In the genomic region with DNA sequence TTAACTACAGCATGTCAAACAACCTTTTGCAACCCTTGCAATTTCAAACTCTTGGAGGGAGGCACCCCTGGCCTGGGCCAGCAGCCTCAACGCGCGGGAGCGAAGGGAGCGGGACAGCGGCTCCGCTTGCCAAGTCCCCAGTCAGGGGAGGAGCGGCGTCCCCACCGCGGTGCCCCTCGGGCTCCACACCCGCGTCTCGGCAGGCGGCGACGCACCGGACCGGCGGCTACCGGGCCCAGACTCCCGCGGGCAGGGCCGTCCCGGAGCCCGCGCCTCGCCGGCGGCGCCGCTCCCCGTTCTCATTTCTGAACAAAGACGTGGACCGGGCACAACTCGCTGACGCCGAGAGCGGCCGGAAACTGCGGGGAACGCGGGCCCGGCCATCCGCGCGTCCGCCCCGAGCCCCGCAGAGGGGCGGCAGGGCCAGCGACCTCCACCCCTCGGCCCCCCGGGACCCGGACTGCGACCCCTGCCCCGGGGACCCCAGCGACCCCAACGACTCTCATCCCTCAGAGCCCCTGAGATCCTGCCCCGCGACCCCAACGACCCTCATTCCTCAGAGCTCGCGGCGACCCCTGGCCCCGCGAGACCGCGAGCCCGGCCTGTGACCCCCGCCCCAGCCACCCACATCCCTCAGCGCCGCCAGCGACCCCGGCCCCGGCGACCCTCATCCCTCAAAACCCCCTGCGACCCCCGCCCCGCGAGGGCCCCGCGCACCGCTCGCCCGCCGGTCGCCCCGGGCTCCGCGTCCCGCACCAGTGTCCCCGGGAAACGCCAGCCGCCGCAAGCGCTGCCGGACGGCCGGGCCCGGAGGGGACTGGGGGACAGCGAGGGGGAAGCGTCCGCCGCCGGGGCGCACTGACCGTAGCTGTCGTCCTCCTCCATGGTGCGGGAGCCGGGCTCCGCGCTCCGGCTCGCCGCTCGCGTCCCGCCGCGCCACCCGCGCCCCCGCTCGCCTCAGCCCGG, we compare ENCODE assay signal across 1 cellular context.
TF ChIP-seq lines count a peak whose summit lies in the region.

Gene CYTH1, minus strand, starts transcription at position 935 of the 966 bp plus-strand sequence. Its CDS starts 50 bp downstream, at position 885.

TF ChIP-seq in HepG2, 621 proteins besides CTCF, POLR2A, EP300 and RAD21 (continued from another document and continues in another):
- TF ChIP-seq YY1 (IDR thresholded peaks at IDR 0.05; ENCODE audit: insufficient read depth, insufficient replicate concordance, low read depth, low read length) (peak; percentile 34), ZNF101 (CRISPR knock-in tag; IDR thresholded peaks at IDR 0.05; ENCODE audit: borderline replicate concordance, low read depth) (0 out of 2 replicates have a peak, but pooled peaks have one; percentile 26), ZNF556 (CRISPR knock-in tag; IDR thresholded peaks at IDR 0.05; ENCODE audit: borderline replicate concordance) (peak; percentile 56; the same call in 1 of the 2 replicates), ATF2 (CRISPR knock-in tag; IDR thresholded peaks at IDR 0.05) (peak; percentile 32; the same call in 1 of the 2 replicates), LCORL (IDR thresholded peaks at IDR 0.05) (no peak), LCORL (CRISPR knock-in tag; IDR thresholded peaks at IDR 0.05) (no peak), SIN3A (IDR thresholded peaks at IDR 0.05; ENCODE audit: borderline replicate concordance, low read depth, low read length) (peak; percentile 36; the same call in 1 of the 2 replicates), CENPT (CRISPR knock-in tag; IDR thresholded peaks at IDR 0.05; ENCODE audit: low read depth) (peak; percentile 28; the same call in 1 of the 2 replicates), ZNF558 (CRISPR knock-in tag; IDR thresholded peaks at IDR 0.05; ENCODE audit: borderline replicate concordance) (0 out of 2 replicates have a peak, but pooled peaks have one; percentile 52), ZNF225 (CRISPR knock-in tag; IDR thresholded peaks at IDR 0.05) (peak; percentile 58; the same call in 1 of the 2 replicates), TBL1XR1 (IDR thresholded peaks at IDR 0.05; ENCODE audit: borderline replicate concordance, low read length, partially characterized antibody) (no peak), KLF6 (CRISPR knock-in tag; IDR thresholded peaks at IDR 0.05) (peak; percentile 8; the same call in 1 of the 2 replicates), TAF1 (CRISPR knock-in tag; IDR thresholded peaks at IDR 0.05) (peak; percentile 21; the same call in 1 of the 2 replicates), ZNF816 (CRISPR knock-in tag; IDR thresholded peaks at IDR 0.05; ENCODE audit: borderline replicate concordance) (peak; percentile 76; the same call in 1 of the 2 replicates), KLF12 (CRISPR knock-in tag; IDR thresholded peaks at IDR 0.05; ENCODE audit: borderline replicate concordance) (peak; percentile 67; the same call in 1 of the 2 replicates), AGO1 (IDR thresholded peaks at IDR 0.05; ENCODE audit: low read depth, low read length, poor library complexity, severe bottlenecking) (peak; percentile 2), RBFOX2 (IDR thresholded peaks at IDR 0.05; ENCODE audit: low read depth, low read length) (peak; percentile 52; the same call in 1 of the 2 replicates), ZNF276 (CRISPR knock-in tag; IDR thresholded peaks at IDR 0.05; ENCODE audit: low read depth) (0 out of 2 replicates have a peak, but pooled peaks have one; percentile 10), ZNF34 (CRISPR knock-in tag; IDR thresholded peaks at IDR 0.05; ENCODE audit: borderline replicate concordance) (0 out of 2 replicates have a peak, but pooled peaks have one; percentile 3), ZNF574 (CRISPR knock-in tag; IDR thresholded peaks at IDR 0.05) (no peak; the same call in 1 of the 2 replicates), SRSF9 (IDR thresholded peaks at IDR 0.05; ENCODE audit: borderline replicate concordance, insufficient read depth, low read depth, low read length, poor library complexity, severe bottlenecking) (no peak), EEA1 (CRISPR knock-in tag; IDR thresholded peaks at IDR 0.05; ENCODE audit: borderline replicate concordance) (0 out of 2 replicates have a peak, but pooled peaks have one; percentile 19), ZNF773 (CRISPR knock-in tag; IDR thresholded peaks at IDR 0.05; ENCODE audit: borderline replicate concordance) (peak; percentile 52; the same call in 1 of the 2 replicates), GATAD2A (CRISPR knock-in tag; IDR thresholded peaks at IDR 0.05) (peak; percentile 22; the same call in 1 of the 2 replicates), KMT2A (CRISPR knock-in tag; IDR thresholded peaks at IDR 0.05) (peak; percentile 62; the same call in 1 of the 2 replicates), MYPOP (CRISPR knock-in tag; IDR thresholded peaks at IDR 0.05) (0 out of 2 replicates have a peak, but pooled peaks have one; percentile 43), HOXA3 (CRISPR knock-in tag; IDR thresholded peaks at IDR 0.05) (peak; percentile 74), NR2F6 (IDR thresholded peaks at IDR 0.05) (no peak), NR2F6 (CRISPR knock-in tag; IDR thresholded peaks at IDR 0.05) (peak; percentile 14; the same call in 1 of the 2 replicates), TMF1 (CRISPR knock-in tag; IDR thresholded peaks at IDR 0.05; ENCODE audit: low read depth) (peak; percentile 62), HMGXB4 (CRISPR knock-in tag; IDR thresholded peaks at IDR 0.05; ENCODE audit: borderline replicate concordance in 1 of 2, low read depth in 1 of 2) (peak; percentile 44 to 50), AGO2 (optimal IDR thresholded peaks at IDR 0.05; ENCODE audit: low read depth, low read length) (peak; percentile 56), HNRNPLL (IDR thresholded peaks at IDR 0.05; ENCODE audit: low read depth, low read length, poor library complexity, severe bottlenecking) (peak; percentile 80), ZFAT (CRISPR knock-in tag; conservative IDR thresholded peaks at IDR 0.05) (0 out of 2 replicates have a peak, but pooled peaks have one; percentile 42)
- TF ChIP-seq, protein P1, sequence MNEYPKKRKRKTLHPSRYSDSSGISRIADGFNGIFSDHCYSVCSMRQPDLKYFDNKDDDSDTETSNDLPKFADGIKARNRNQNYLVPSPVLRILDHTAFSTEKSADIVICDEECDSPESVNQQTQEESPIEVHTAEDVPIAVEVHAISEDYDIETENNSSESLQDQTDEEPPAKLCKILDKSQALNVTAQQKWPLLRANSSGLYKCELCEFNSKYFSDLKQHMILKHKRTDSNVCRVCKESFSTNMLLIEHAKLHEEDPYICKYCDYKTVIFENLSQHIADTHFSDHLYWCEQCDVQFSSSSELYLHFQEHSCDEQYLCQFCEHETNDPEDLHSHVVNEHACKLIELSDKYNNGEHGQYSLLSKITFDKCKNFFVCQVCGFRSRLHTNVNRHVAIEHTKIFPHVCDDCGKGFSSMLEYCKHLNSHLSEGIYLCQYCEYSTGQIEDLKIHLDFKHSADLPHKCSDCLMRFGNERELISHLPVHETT (CRISPR knock-in tag; conservative IDR thresholded peaks at IDR 0.05), result 0 out of 2 replicates have a peak, but pooled peaks have one; percentile 45
- TF ChIP-seq, protein P2, sequence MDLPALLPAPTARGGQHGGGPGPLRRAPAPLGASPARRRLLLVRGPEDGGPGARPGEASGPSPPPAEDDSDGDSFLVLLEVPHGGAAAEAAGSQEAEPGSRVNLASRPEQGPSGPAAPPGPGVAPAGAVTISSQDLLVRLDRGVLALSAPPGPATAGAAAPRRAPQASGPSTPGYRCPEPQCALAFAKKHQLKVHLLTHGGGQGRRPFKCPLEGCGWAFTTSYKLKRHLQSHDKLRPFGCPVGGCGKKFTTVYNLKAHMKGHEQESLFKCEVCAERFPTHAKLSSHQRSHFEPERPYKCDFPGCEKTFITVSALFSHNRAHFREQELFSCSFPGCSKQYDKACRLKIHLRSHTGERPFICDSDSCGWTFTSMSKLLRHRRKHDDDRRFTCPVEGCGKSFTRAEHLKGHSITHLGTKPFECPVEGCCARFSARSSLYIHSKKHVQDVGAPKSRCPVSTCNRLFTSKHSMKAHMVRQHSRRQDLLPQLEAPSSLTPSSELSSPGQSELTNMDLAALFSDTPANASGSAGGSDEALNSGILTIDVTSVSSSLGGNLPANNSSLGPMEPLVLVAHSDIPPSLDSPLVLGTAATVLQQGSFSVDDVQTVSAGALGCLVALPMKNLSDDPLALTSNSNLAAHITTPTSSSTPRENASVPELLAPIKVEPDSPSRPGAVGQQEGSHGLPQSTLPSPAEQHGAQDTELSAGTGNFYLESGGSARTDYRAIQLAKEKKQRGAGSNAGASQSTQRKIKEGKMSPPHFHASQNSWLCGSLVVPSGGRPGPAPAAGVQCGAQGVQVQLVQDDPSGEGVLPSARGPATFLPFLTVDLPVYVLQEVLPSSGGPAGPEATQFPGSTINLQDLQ (CRISPR knock-in tag; IDR thresholded peaks at IDR 0.05), result peak; percentile 27; the same call in 1 of the 2 replicates
- TF ChIP-seq, protein P3, sequence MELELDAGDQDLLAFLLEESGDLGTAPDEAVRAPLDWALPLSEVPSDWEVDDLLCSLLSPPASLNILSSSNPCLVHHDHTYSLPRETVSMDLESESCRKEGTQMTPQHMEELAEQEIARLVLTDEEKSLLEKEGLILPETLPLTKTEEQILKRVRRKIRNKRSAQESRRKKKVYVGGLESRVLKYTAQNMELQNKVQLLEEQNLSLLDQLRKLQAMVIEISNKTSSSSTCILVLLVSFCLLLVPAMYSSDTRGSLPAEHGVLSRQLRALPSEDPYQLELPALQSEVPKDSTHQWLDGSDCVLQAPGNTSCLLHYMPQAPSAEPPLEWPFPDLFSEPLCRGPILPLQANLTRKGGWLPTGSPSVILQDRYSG (CRISPR knock-in tag; IDR thresholded peaks at IDR 0.05), result peak; percentile 74; the same call in 1 of the 2 replicates
- TF ChIP-seq, protein P4, sequence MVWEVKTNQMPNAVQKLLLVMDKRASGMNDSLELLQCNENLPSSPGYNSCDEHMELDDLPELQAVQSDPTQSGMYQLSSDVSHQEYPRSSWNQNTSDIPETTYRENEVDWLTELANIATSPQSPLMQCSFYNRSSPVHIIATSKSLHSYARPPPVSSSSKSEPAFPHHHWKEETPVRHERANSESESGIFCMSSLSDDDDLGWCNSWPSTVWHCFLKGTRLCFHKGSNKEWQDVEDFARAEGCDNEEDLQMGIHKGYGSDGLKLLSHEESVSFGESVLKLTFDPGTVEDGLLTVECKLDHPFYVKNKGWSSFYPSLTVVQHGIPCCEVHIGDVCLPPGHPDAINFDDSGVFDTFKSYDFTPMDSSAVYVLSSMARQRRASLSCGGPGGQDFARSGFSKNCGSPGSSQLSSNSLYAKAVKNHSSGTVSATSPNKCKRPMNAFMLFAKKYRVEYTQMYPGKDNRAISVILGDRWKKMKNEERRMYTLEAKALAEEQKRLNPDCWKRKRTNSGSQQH (CRISPR knock-in tag; IDR thresholded peaks at IDR 0.05; ENCODE audit: low read depth), result peak; percentile 50; the same call in 1 of the 2 replicates
